ENCODE assay signal across 17 cellular contexts in genomic region chr12:108112815-108113556, GRCh38. TPM values are rescaled to one million over a fixed set of nuclear protein-coding genes. Genes with fewer than 3 reads are reported as not detected.
A peak's percentile ranks its signal among the peaks of the same experiment; 100 is the strongest.
DNase-seq lines count a peak whose midpoint lies in the region; ATAC-seq, FAIRE-seq and TF ChIP-seq lines count a peak whose summit lies in the region.
"Had no signal": no experiment of that assay in that cellular context is flagged by ENCODE, and none has a peak within 500 bp of the region (broad histone marks: within the 10 kb centered on the region; RNA-seq: fewer than 3 reads in every experiment).

No MANE protein-coding gene starts in this region.

- peak; percentile 81 for DNase-seq in GM23338 (ENCODE audit: low spot score)
- no peak for DNase-seq in K562 (ENCODE audit: extremely low read depth in 1 of 4, low spot score in 3 of 4)
- DNase-seq in sigmoid colon, result no peak
- DNase-seq in SK-N-DZ (ENCODE audit: low spot score), result no peak
- DNase-seq in NCI-H526 treated with DMSO at 0.1 percent for 48 hours (lab: John Stamatoyannopoulos, UW), result no peak
- DNase-seq in NCI-H2196 (lab: John Stamatoyannopoulos, UW; ENCODE audit: unreplicated experiment), result no peak
- DNase-seq in head of caudate nucleus, result no peak
- DNase-seq: dorsolateral prefrontal cortex, kidney, NCI-H1417, NCI-H524, RPMI8226, small intestine had no signal

- H3F3A ChIP-seq in GM23338 (replicated peaks; ENCODE audit: low read depth), result no peaks in the 10 kb centered on the region; the same call in 1 of the 2 replicates

- in situ Hi-C loops in K562 (cut with MboI), result no loop called here

- WGBS in K562 (ENCODE audit: insufficient coverage, low coverage, missing lambda C conversion rate), result 74% methylated on average over 11 of the region's 11 CpGs
- 79 to 83% methylated on average over 11 of the region's 11 CpGs for WGBS in sigmoid colon, 2 donors

- H3K27me3 Mint-ChIP-seq in GM23338 (ENCODE audit: insufficient read depth, low read depth, poor library complexity), result peaks cover 2% of the 10 kb centered on the region

- TF ChIP-seq CTCF in GM23338 (conservative IDR thresholded peaks at IDR 0.05; ENCODE audit: low read depth in 2 of 2) (0 out of 4 replicates have a peak, but pooled peaks of 1 of the 2 experiments have one; percentile 13), K562 (IDR thresholded peaks at IDR 0.05 in 2 of 3, conservative IDR thresholded peaks at IDR 0.05 in 1 of 3; ENCODE audit: insufficient read depth in 2 of 3, low read depth in 1 of 3, low read length in 3 of 3) (0 out of 6 replicates have a peak, but pooled peaks of 1 of the 3 experiments have one; percentile 16), sigmoid colon (IDR thresholded peaks at IDR 0.05) (peak in 1 of 4 experiments; percentile 22)

- H3K36me3 ChIP-seq in GM23338 (ENCODE audit: insufficient read depth) (no peaks in the 10 kb centered on the region), K562 (ENCODE audit: control insufficient read depth, insufficient read depth, low read length) (no peaks in the 10 kb centered on the region), iPS-18a (ENCODE audit: control insufficient read depth, low read depth, low read length) (no peaks in the 10 kb centered on the region), sigmoid colon (no peaks in the 10 kb centered on the region)
- H3K36me3 ChIP-seq: HAP-1 had no signal

- no peak for TF ChIP-seq RAD21 in K562 (CRISPR knock-in tag; conservative IDR thresholded peaks at IDR 0.05 in 1 of 2, IDR thresholded peaks at IDR 0.05 in 1 of 2)

- CTCF ChIA-PET in K562 (lab: Yijun Ruan, JAX; ENCODE audit: low intra/inter-chr PET ratio), result interaction anchor here (0.6 kb wide), 1 partner anchor 488 kb away, joined by 4 read pairs; no protein-coding TSS in a partner anchor

- no peaks in the 10 kb centered on the region for H3K36me3 Mint-ChIP-seq in GM23338 (ENCODE audit: low read depth)
- H3K36me3 Mint-ChIP-seq: natural killer cell treated with Interleukin-12 subunit alpha and Interleukin-12 subunit beta and Interleukin-15 and Interleukin-18, amount 100 ng/mL, for 72 hours had no signal

- H3K9me1 ChIP-seq in K562 (ENCODE audit: control insufficient read depth, insufficient read depth, low read length), result no peaks in the 10 kb centered on the region

- peak overlapping the region; percentile 90 for H3K27ac Mint-ChIP-seq in GM23338
- H3K27ac Mint-ChIP-seq: activated T-helper 17 cell treated with anti-CD3 and anti-CD28 coated beads, Interleukin-2, amount 50 U/mL, for 72 hours; natural killer cell treated with Interleukin-12 subunit alpha and Interleukin-12 subunit beta and Interleukin-15 and Interleukin-18, amount 100 ng/mL, for 72 hours had no signal

- H3K4me3 Mint-ChIP-seq in GM23338, result no peak overlapping the region
- H3K4me3 Mint-ChIP-seq: activated T-helper 17 cell treated with anti-CD3 and anti-CD28 coated beads, Interleukin-2, amount 50 U/mL, for 72 hours; natural killer cell treated with Interleukin-12 subunit alpha and Interleukin-12 subunit beta and Interleukin-15 and Interleukin-18, amount 100 ng/mL, for 72 hours had no signal

- intact Hi-C loops in K562 (cut with micrococcal nuclease), result no loop called here
- intact Hi-C loops in sigmoid colon (cut with DNase I), result no loop called here
- intact Hi-C loops in head of caudate nucleus (cut with DNase I), result no loop called here

- H3K9me3 Mint-ChIP-seq in GM23338, result no peaks in the 10 kb centered on the region
- H3K9me3 Mint-ChIP-seq: natural killer cell treated with Interleukin-12 subunit alpha and Interleukin-12 subunit beta and Interleukin-15 and Interleukin-18, amount 100 ng/mL, for 72 hours had no signal

- no peak for FAIRE-seq in K562 (lab: Jason Lieb, UNC)
- FAIRE-seq: kidney, small intestine had no signal

- H3K4me3 ChIP-seq in GM23338 (no peak overlapping the region), K562 (no peak overlapping the region), iPS-18a (ENCODE audit: low read length) (no peak overlapping the region), sigmoid colon (no peak overlapping the region)
- H3K4me3 ChIP-seq: dorsolateral prefrontal cortex, HAP-1 had no signal

- ATAC-seq in GM23338 (peak; percentile 97), K562 (peak; percentile 45)
- ATAC-seq: natural killer cell treated with Interleukin-12 subunit alpha and Interleukin-12 subunit beta and Interleukin-15 and Interleukin-18, amount 100 ng/mL, for 72 hours had no signal

- H4K20me1 ChIP-seq in GM23338 (replicated peaks; ENCODE audit: insufficient read depth), result no peaks in the 10 kb centered on the region
- no peaks in the 10 kb centered on the region for H4K20me1 ChIP-seq in K562 (replicated peaks; ENCODE audit: control insufficient read depth, insufficient read depth, low read length)

- TF ChIP-seq EP300 in K562 (IDR thresholded peaks at IDR 0.05; ENCODE audit: low read length) (no peak), sigmoid colon (IDR thresholded peaks at IDR 0.05) (no peak)

- 0 out of 2 replicates have a peak, but pooled peaks cover 2% of the 10 kb centered on the region for H3K9me2 ChIP-seq in GM23338 (ENCODE audit: insufficient read depth)

- H3K4me2 ChIP-seq in GM23338, result peak overlapping the region; percentile 23; the same call in 1 of the 2 replicates
- no peak overlapping the region for H3K4me2 ChIP-seq in K562 (ENCODE audit: insufficient read depth, low read length)

- H3K27ac ChIP-seq in GM23338 (ENCODE audit: low read depth) (peak overlapping the region; percentile 81), K562 (ENCODE audit: extremely low read depth, low read depth, low read length) (no peak overlapping the region; the same call in 2 of the 3 replicates), iPS-18a (ENCODE audit: low read length) (peak overlapping the region; percentile 2), sigmoid colon (peak overlapping the region; percentile 24 to 88 (median 74))
- H3K27ac ChIP-seq: dorsolateral prefrontal cortex had no signal

- H3K79me2 ChIP-seq in GM23338 (replicated peaks; ENCODE audit: insufficient read depth) (no peaks in the 10 kb centered on the region), K562 (ENCODE audit: control insufficient read depth, insufficient read depth, low read length) (no peaks in the 10 kb centered on the region)

- H3K9me3 ChIP-seq in K562 (replicated peaks; ENCODE audit: control insufficient read depth, insufficient read depth, low read depth, low read length) (no peaks in the 10 kb centered on the region), iPS-18a (ENCODE audit: control insufficient read depth, low read depth, low read length) (no peaks in the 10 kb centered on the region), sigmoid colon (no peaks in the 10 kb centered on the region)
- H3K9me3 ChIP-seq: HAP-1 had no signal

- peaks cover 45% of the 10 kb centered on the region for H3K4me1 Mint-ChIP-seq in GM23338
- H3K4me1 Mint-ChIP-seq: activated T-helper 17 cell treated with anti-CD3 and anti-CD28 coated beads, Interleukin-2, amount 50 U/mL, for 72 hours had no signal

- POLR2A ChIA-PET in K562 (lab: Yijun Ruan, JAX), result interaction anchor here (0.9 kb wide), 2 partner anchors 11 to 17 kb away, joined by 3 read pairs; no protein-coding TSS in a partner anchor

- H3K4me1 ChIP-seq in GM23338 (ENCODE audit: insufficient read depth) (peaks cover 36% of the 10 kb centered on the region), K562 (replicated peaks in 1 of 2; ENCODE audit: control insufficient read depth in 2 of 2, insufficient read depth in 2 of 2, low read length in 2 of 2) (peaks cover 10 to 29% of the 10 kb centered on the region in 2 experiments; a peak in 4 of 5 replicates), iPS-18a (ENCODE audit: control insufficient read depth, low read depth, low read length) (peaks cover 21% of the 10 kb centered on the region), sigmoid colon (peaks cover 0 to 57% (median 36%) of the 10 kb centered on the region in 4 donors)
- H3K4me1 ChIP-seq: HAP-1 had no signal

- no TSS peak for BruUV-seq in K562 (replicated peaks; lab: Mats Ljungman, UMichigan)

- TF ChIP-seq POLR2A in K562 (conservative IDR thresholded peaks at IDR 0.05), result no peak
- no peak for TF ChIP-seq POLR2A in sigmoid colon (IDR thresholded peaks at IDR 0.05)

- H2AFZ ChIP-seq in GM23338 (peak overlapping the region; percentile 84), K562 (ENCODE audit: low read depth, low read length) (peak overlapping the region; percentile 56)

- peak overlapping the region in 1 of 2 experiments; percentile 64; a peak in 1 of 4 replicates for H3K9ac ChIP-seq in K562 (ENCODE audit: insufficient read depth in 1 of 2, low read depth in 2 of 2, low read length in 2 of 2)
- no peak overlapping the region for H3K9ac ChIP-seq in iPS-18a (ENCODE audit: low read length)

- H3K27me3 ChIP-seq in GM23338 (ENCODE audit: insufficient read depth), result no peaks in the 10 kb centered on the region
- no peaks in the 10 kb centered on the region for H3K27me3 ChIP-seq in K562 (ENCODE audit: control insufficient read depth in 2 of 2, insufficient read depth in 2 of 2, low read length in 2 of 2)
- no peaks in the 10 kb centered on the region for H3K27me3 ChIP-seq in iPS-18a (ENCODE audit: control insufficient read depth, insufficient read depth, low read length)
- no peaks in the 10 kb centered on the region for H3K27me3 ChIP-seq in sigmoid colon
- H3K27me3 ChIP-seq: dorsolateral prefrontal cortex had no signal

RNA-seq across cellular contexts. Expression of gene WSCD2, which starts 16.1 kb away (rescaled TPM):
- total RNA-seq in GM23338 (2014; rRNA removed; shearing (Covaris generic)), result 0.58 and 3.1 TPM in 2 replicates
- polyA plus RNA-seq in GM23338 (2016; fragmentation: Nextera tagmentation; extraction: Ambion mirVana) (0.66 and 1.6 TPM in 2 replicates), K562 (2011; rRNA removed) (0.88 and 0.91 TPM in 2 replicates), K562 (2014; fragmentation: Illumina TruSeq; extraction: Trizol) (2.8 and 5.2 TPM in 2 replicates), K562 (2014; fragmentation: Nextera tagmentation; extraction: Ambion mirVana) (under 1 TPM; 0.72 to 0.89 TPM), K562 (2014; rRNA removed) (4.1 and 6.0 TPM in 2 replicates), sigmoid colon (under 1 TPM in 1 of 3 donors, not detected in 2; 0.32 TPM)
- total RNA-seq in K562 (2011; cell fraction: chromatin; rRNA removed; ENCODE audit: low replicate concordance), result 0.65 and 4.6 TPM in 2 replicates
- total RNA-seq in K562 (2011; cell fraction: nucleolus; rRNA removed), result 0.33 and 1.8 TPM in 2 replicates
- total RNA-seq in K562 (2011; cell fraction: nucleoplasm; rRNA removed), result 2.8 and 3.4 TPM in 2 replicates
- total RNA-seq in K562 (2014; rRNA removed) (4.0 and 4.9 TPM in 2 replicates), K562 (2014; rRNA removed; fragmentation: Illumina TruSeq; extraction: Trizol) (3.0 TPM in 2 replicates), K562 (2015; rRNA removed; fragmentation: Illumina TruSeq; extraction: Trizol) (13.9 and 14.1 TPM in 2 replicates), K562 (2021) (4.0 and 5.0 TPM in 2 replicates), sigmoid colon (10 to 100 TPM in 1 of 4 donors, 1 to 10 TPM in 3; 1.6 to 10.5 (median 3.8) TPM)
- 0.15 and 0.38 TPM in 2 replicates for polyA plus RNA-seq in K562 (2011; cell fraction: cytosol; rRNA removed)
- polyA plus RNA-seq in K562 (2011; cell fraction: nucleus; rRNA removed), result 0.50 and 1.4 TPM in 2 replicates
- polyA plus RNA-seq in K562 (2012), result 9.3 and 12.5 TPM in 2 replicates
- 0.11 and 0.57 TPM in 2 replicates for polyA minus RNA-seq in K562 (2011; rRNA and poly(A)+ RNA removed)
- polyA minus RNA-seq in K562 (2011; cell fraction: cytosol; rRNA and poly(A)+ RNA removed), result 1.2 TPM in 1 of 2 replicates, not detected in the other
- polyA minus RNA-seq in K562 (2011; cell fraction: nucleus; rRNA and poly(A)+ RNA removed), result 0.67 and 3.7 TPM in 2 replicates
- 0.75 and 1.6 TPM in 2 replicates for polyA plus RNA-seq in SK-N-DZ (2014; cell fraction: cytosol; rRNA removed)
- polyA plus RNA-seq in SK-N-DZ (2014; cell fraction: nucleus; rRNA removed), result 0.04 and 0.09 TPM in 2 replicates
- total RNA-seq: activated T-helper 17 cell treated with anti-CD3 and anti-CD28 coated beads, Interleukin-2, amount 50 U/mL, for 72 hours; natural killer cell treated with Interleukin-12 subunit alpha and Interleukin-12 subunit beta and Interleukin-15 and Interleukin-18, amount 100 ng/mL, for 72 hours had no signal
